In genomic region chr16:85609539-85609938, GRCh38 we compare ENCODE assay signal across 14 cellular contexts. TPM values are rescaled to one million over a fixed set of nuclear protein-coding genes. Genes with fewer than 3 reads are reported as not detected.
DNase-seq lines count a peak whose midpoint lies in the region; ATAC-seq and TF ChIP-seq lines count a peak whose summit lies in the region.
"Had no signal": no experiment of that assay in that cellular context is flagged by ENCODE, and none has a peak within 500 bp of the region (broad histone marks: within the 10 kb centered on the region; RNA-seq: fewer than 3 reads in every experiment).

No MANE protein-coding gene starts in this region.

- H3K27me3 ChIP-seq in CD8-positive, alpha-beta memory T cell (ENCODE audit: insufficient read depth, low read length, poor library complexity, severe bottlenecking): no peaks in the 10 kb centered on the region
- no peaks in the 10 kb centered on the region for H3K27me3 ChIP-seq in Panc1 (ENCODE audit: control insufficient read depth, insufficient read depth, low read length)
- H3K27me3 ChIP-seq: tibial artery had no signal

- ATAC-seq in Panc1 (no peak), naive B cell (ENCODE audit: low read depth in 2 of 2) (no peak)
- ATAC-seq: HCT116, left ventricle myocardium superior had no signal

- H3K27ac ChIP-seq in 22Rv1: peak overlapping the region; percentile 99
- no peak overlapping the region for H3K27ac ChIP-seq in CD8-positive, alpha-beta memory T cell (ENCODE audit: low read depth, low read length)
- H3K27ac ChIP-seq in Panc1 (ENCODE audit: low read length): peak overlapping the region; percentile 67

- H3K27ac Mint-ChIP-seq in CD8-positive, alpha-beta memory T cell: peak overlapping the region; percentile 37 to 95 (median 83)
- peak overlapping the region in 3 of 6 donors; percentile 9 to 33 (median 31) for H3K27ac Mint-ChIP-seq in naive B cell

- peak overlapping the region in 6 of 7 donors; percentile 52 to 93 (median 86) for H3K4me3 Mint-ChIP-seq in CD8-positive, alpha-beta memory T cell
- peak overlapping the region in 5 of 8 donors; percentile 22 to 90 (median 80) for H3K4me3 Mint-ChIP-seq in naive B cell

- no peaks in the 10 kb centered on the region for H3K27me3 Mint-ChIP-seq in CD8-positive, alpha-beta memory T cell
- H3K27me3 Mint-ChIP-seq in naive B cell: peaks cover 0 to 3% (median 0%) of the 10 kb centered on the region in 3 donors

- H3K4me3 ChIP-seq in CD8-positive, alpha-beta memory T cell (ENCODE audit: low read length): no peak overlapping the region
- H3K4me3 ChIP-seq in Panc1 (ENCODE audit: low read depth in 2 of 2, low read length in 2 of 2): no peak overlapping the region

- CTCF ChIA-PET in CD8-positive, alpha-beta memory T cell (lab: Charles Lee): interaction anchor here (0.6 to 10.5 kb wide), 25 partner anchors 9 to 190 kb away, joined by 3 to 205 read pairs (median 6); no protein-coding TSS in a partner anchor
- CTCF ChIA-PET in Panc1 (lab: Charles Lee): interaction anchor here (0.6 to 2.2 kb wide), 3 partner anchors 46 to 363 kb away, joined by 3 to 7 read pairs (median 6); no protein-coding TSS in a partner anchor

- H3K36me3 Mint-ChIP-seq in CD8-positive, alpha-beta memory T cell: no peaks in the 10 kb centered on the region
- H3K36me3 Mint-ChIP-seq in naive B cell: no peaks in the 10 kb centered on the region

- no peak for TF ChIP-seq CTCF in 22Rv1 (IDR thresholded peaks at IDR 0.05)
- no peak for TF ChIP-seq CTCF in Panc1 (IDR thresholded peaks at IDR 0.05)

- no peaks in the 10 kb centered on the region for H3K36me3 ChIP-seq in CD8-positive, alpha-beta memory T cell (ENCODE audit: insufficient read depth, low read length)
- no peaks in the 10 kb centered on the region; the same call in 1 of the 2 replicates for H3K36me3 ChIP-seq in Panc1 (ENCODE audit: control insufficient read depth, insufficient read depth, low read length)
- H3K36me3 ChIP-seq: tibial artery had no signal

- in situ Hi-C loops in Panc1 (cut with HindIII; ENCODE audit: low pct_unique_long_range_greater_than_20kb, low sequenced_read_pairs): no loop called here

- POLR2A ChIA-PET in CD8-positive, alpha-beta memory T cell (lab: Charles Lee): interaction anchor here (0.9 to 1.7 kb wide), 5 partner anchors 55 to 189 kb away, joined by 3 to 9 read pairs (median 3); no protein-coding TSS in a partner anchor
- POLR2A ChIA-PET in Panc1 (lab: Charles Lee): no interaction called here

- intact Hi-C loops in Panc1 (cut with micrococcal nuclease; ENCODE audit: unreplicated experiment): no loop called here

- H3K9me3 Mint-ChIP-seq in CD8-positive, alpha-beta memory T cell: peaks cover 0 to 3% (median 0%) of the 10 kb centered on the region in 5 donors
- no peaks in the 10 kb centered on the region for H3K9me3 Mint-ChIP-seq in naive B cell

- peaks cover 30% of the 10 kb centered on the region for H3K4me1 ChIP-seq in CD8-positive, alpha-beta memory T cell (ENCODE audit: insufficient read depth, low read length)
- peaks cover 53% of the 10 kb centered on the region for H3K4me1 ChIP-seq in Panc1 (ENCODE audit: control insufficient read depth, insufficient read depth, low read length)

- no peaks in the 10 kb centered on the region for H3K9me3 ChIP-seq in CD8-positive, alpha-beta memory T cell (ENCODE audit: low read length)
- no peaks in the 10 kb centered on the region for H3K9me3 ChIP-seq in Panc1 (ENCODE audit: control insufficient read depth, insufficient read depth, low read depth, low read length)
- H3K9me3 ChIP-seq: tibial artery had no signal

- no peak for DNase-seq in CD8-positive, alpha-beta memory T cell
- DNase-seq in Panc1 (ENCODE audit: low read depth, low spot score): no peak
- DNase-seq in naive B cell: no peak
- no peak for DNase-seq in HPDE6-E6E7 (ENCODE audit: extremely low spot score)
- DNase-seq in NCI-H2081 (lab: John Stamatoyannopoulos, UW): no peak
- no peak for DNase-seq in DMS 273 (lab: John Stamatoyannopoulos, UW; ENCODE audit: unreplicated experiment)
- DNase-seq in activated T-cell treated with anti-CD3 and anti-CD28 coated beads, Interleukin-2, amount 50 U/mL, for 1 hour: no peak
- DNase-seq: activated gamma-delta T cell, head of caudate nucleus, left ventricle myocardium superior, NCI-H510A treated with DMSO at 0.1 percent for 48 hours, tibial artery had no signal

- peaks cover 31 to 52% (median 35%) of the 10 kb centered on the region in 3 donors for H3K4me1 Mint-ChIP-seq in CD8-positive, alpha-beta memory T cell
- peaks cover 44 to 60% (median 56%) of the 10 kb centered on the region in 3 donors for H3K4me1 Mint-ChIP-seq in naive B cell

- BruUV-seq in Panc1 (replicated peaks; lab: Mats Ljungman, UMichigan): no TSS peak

RNA-seq across cellular contexts. Expression of gene GSE1, which starts 3.6 kb away (rescaled TPM):
- 10 to 100 TPM; 27.8 to 28.5 TPM for total RNA-seq in CD8-positive, alpha-beta memory T cell
- 5.5 TPM for polyA plus RNA-seq in CD8-positive, alpha-beta memory T cell
- 97.5 TPM for total RNA-seq in Panc1 (2021; ENCODE audit: unreplicated experiment)
- 79.9 TPM for polyA plus RNA-seq in Panc1 (2012; ENCODE audit: insufficient read length)
- 1 to 10 TPM in 5 of 6 donors, under 1 TPM in 1; 1.00 to 8.3 (median 3.9) TPM for polyA plus RNA-seq in naive B cell (ENCODE audit: low read depth in 6 of 6)
